Comparison of ENCODE assay signal across 26 cellular contexts in the genomic region with DNA sequence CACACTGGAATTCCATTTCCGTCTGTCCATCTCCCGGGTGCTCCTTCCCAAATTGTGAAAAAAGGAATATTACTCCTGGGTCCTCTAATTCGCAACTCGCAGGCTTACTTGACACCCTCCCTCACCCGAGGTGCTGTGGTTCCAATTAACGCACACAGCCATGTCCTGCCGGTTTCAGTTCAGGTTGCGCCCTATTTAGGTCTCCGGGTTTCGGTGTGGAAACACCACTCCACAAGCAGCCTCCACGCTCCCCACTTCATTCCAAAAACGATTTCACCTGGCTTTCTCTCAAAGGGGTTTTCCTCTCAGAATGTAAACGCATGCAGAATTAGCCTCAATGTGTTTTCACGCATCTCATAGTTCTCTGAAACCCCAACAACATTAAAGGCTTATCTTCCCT. TPM values are rescaled to one million over a fixed set of nuclear protein-coding genes. Genes with fewer than 3 reads are reported as not detected.
DNase-seq lines count a peak whose midpoint lies in the region; ATAC-seq, FAIRE-seq and TF ChIP-seq lines count a peak whose summit lies in the region.
"Had no signal": no experiment of that assay in that cellular context is flagged by ENCODE, and none has a peak within 500 bp of the region (broad histone marks: within the 10 kb centered on the region; RNA-seq: fewer than 3 reads in every experiment).

No MANE protein-coding gene starts in this region.

- no peak for TF ChIP-seq POLR2A in spleen (IDR thresholded peaks at IDR 0.05)

- H3K4me3 Mint-ChIP-seq in IgD-negative memory B cell (peak overlapping the region in 3 of 4 donors; percentile 11 to 90 (median 60)), memory B cell (peak overlapping the region; percentile 73), MCF 10A (ENCODE audit: unreplicated experiment) (no peak overlapping the region)
- H3K4me3 Mint-ChIP-seq: CD8-positive, alpha-beta memory T cell had no signal

- H3K36me3 Mint-ChIP-seq in IgD-negative memory B cell (peaks cover 13% of the 10 kb centered on the region), memory B cell (peaks cover 17% of the 10 kb centered on the region), MCF 10A (ENCODE audit: insufficient read depth, unreplicated experiment) (peaks cover 80% of the 10 kb centered on the region)

- no peak for DNase-seq in GM18507 (ENCODE audit: extremely low spot score, insufficient read length, low read depth)
- DNase-seq in memory B cell (ENCODE audit: low spot score in 2 of 2) = no peak
- peak; percentile 52 for DNase-seq in spleen
- DNase-seq in MCF 10A (ENCODE audit: unreplicated experiment) = no peak
- DNase-seq in DMS114 treated with DMSO at 0.1 percent for 48 hours (lab: John Stamatoyannopoulos, UW; ENCODE audit: unreplicated experiment) = no peak
- DNase-seq: CD8-positive, alpha-beta memory T cell; DMS 273 treated with DMSO at 0.1 percent for 48 hours; DMS79 treated with DMSO at 0.1 percent for 48 hours; GF-D8; H7; NCI-H1048; NCI-H1417 treated with DMSO at 0.1 percent for 48 hours; NCI-H1694 treated with DMSO at 0.1 percent for 48 hours; NCI-H2081 treated with DMSO at 0.1 percent for 48 hours; NCI-H2171; NCI-H226; NCI-H510A; NCI-H69; SHP77 had no signal

- WGBS in spleen, 5 donors = 71 to 88% (median 79%) methylated on average over 14 of the region's 14 CpGs

- peak overlapping the region; percentile 19 to 85 (median 61) for H3K27ac Mint-ChIP-seq in IgD-negative memory B cell
- peak overlapping the region; percentile 81 for H3K27ac Mint-ChIP-seq in memory B cell
- no peak overlapping the region for H3K27ac Mint-ChIP-seq in MCF 10A (ENCODE audit: low read depth, unreplicated experiment)
- H3K27ac Mint-ChIP-seq: CD8-positive, alpha-beta memory T cell had no signal

- POLR2A ChIA-PET in MCF 10A (lab: Yijun Ruan, JAX) = no interaction called here

- H3K4me1 ChIP-seq in spleen = peaks cover 7 to 62% (median 22%) of the 10 kb centered on the region in 6 donors

- BruUV-seq in MCF 10A (replicated peaks; lab: Mats Ljungman, UMichigan) = no TSS peak

- H3K4me1 Mint-ChIP-seq in IgD-negative memory B cell (peaks cover 24 to 35% (median 28%) of the 10 kb centered on the region in 3 donors), memory B cell (peaks cover 31% of the 10 kb centered on the region), MCF 10A (ENCODE audit: insufficient read depth, unreplicated experiment) (no peaks in the 10 kb centered on the region)

- H3K27me3 Mint-ChIP-seq in IgD-negative memory B cell = no peaks in the 10 kb centered on the region
- no peaks in the 10 kb centered on the region for H3K27me3 Mint-ChIP-seq in memory B cell
- H3K27me3 Mint-ChIP-seq in MCF 10A (ENCODE audit: insufficient read depth, unreplicated experiment) = no peaks in the 10 kb centered on the region
- H3K27me3 Mint-ChIP-seq: CD8-positive, alpha-beta memory T cell had no signal

- no peaks in the 10 kb centered on the region for H3K9me3 ChIP-seq in spleen

- ATAC-seq in memory B cell (ENCODE audit: low read depth) = peak; percentile 59
- ATAC-seq in HG02970 (IDR thresholded peaks at IDR 0.05; ENCODE audit: low FRiP score, unreplicated experiment) = no peak
- ATAC-seq in HG03196 (IDR thresholded peaks at IDR 0.05; ENCODE audit: unreplicated experiment) = no peak
- ATAC-seq: Panc1 had no signal

- no peak overlapping the region for H3K4me3 ChIP-seq in spleen

- no peaks in the 10 kb centered on the region for H3K27me3 ChIP-seq in spleen (replicated peaks in 1 of 7)

- FAIRE-seq in GM18507 (lab: Jason Lieb, UNC) = peak; percentile 72

- peaks cover 0 to 87% (median 20%) of the 10 kb centered on the region in 6 donors for H3K36me3 ChIP-seq in spleen

- intact Hi-C loops in spleen (cut with DNase I; ENCODE audit: low total_unique reads) = no loop called here
- intact Hi-C loops in MCF 10A (cut with micrococcal nuclease) = no loop called here

- CTCF ChIA-PET in MCF 10A (lab: Yijun Ruan, JAX) = no interaction called here

- H3K9me3 Mint-ChIP-seq in IgD-negative memory B cell (no peaks in the 10 kb centered on the region), memory B cell (no peaks in the 10 kb centered on the region), MCF 10A (ENCODE audit: unreplicated experiment) (no peaks in the 10 kb centered on the region)
- H3K9me3 Mint-ChIP-seq: CD8-positive, alpha-beta memory T cell had no signal

- H3K27ac ChIP-seq in spleen = no peak overlapping the region
- H3K27ac ChIP-seq: C4-2B, KMS-11, RWPE1 had no signal

- no peak for TF ChIP-seq CTCF in spleen (IDR thresholded peaks at IDR 0.05 in 8 of 11, conservative IDR thresholded peaks at IDR 0.05 in 3 of 11)
- TF ChIP-seq CTCF in MCF 10A (IDR thresholded peaks at IDR 0.05; ENCODE audit: unreplicated experiment) = no peak

RNA-seq across cellular contexts. Expression of gene NAXD, which starts 37.9 kb away (rescaled TPM):
- 20.5 TPM for polyA plus RNA-seq in IgD-negative memory B cell
- total RNA-seq in spleen = 10 to 100 TPM; 27.1 to 35.5 (median 34.0) TPM
- polyA plus RNA-seq in spleen = 10 to 100 TPM; 25.1 to 40.9 (median 35.8) TPM
- total RNA-seq in MCF 10A (2022) = 27.7 and 28.3 TPM in 2 replicates

RNA-seq across cellular contexts. Expression of gene CARS2, which starts 52.6 kb away (rescaled TPM):
- polyA plus RNA-seq in IgD-negative memory B cell (68.5 TPM), spleen (100 to 1,000 TPM in 2 of 3 donors, 10 to 100 TPM in 1; 69.5 to 109 (median 105) TPM)
- total RNA-seq in spleen (100 to 1,000 TPM in 1 of 7 donors, 10 to 100 TPM in 6; 63.9 to 113 (median 77.9) TPM), MCF 10A (2022) (104 and 121 TPM in 2 replicates)
